In the genomic region with DNA sequence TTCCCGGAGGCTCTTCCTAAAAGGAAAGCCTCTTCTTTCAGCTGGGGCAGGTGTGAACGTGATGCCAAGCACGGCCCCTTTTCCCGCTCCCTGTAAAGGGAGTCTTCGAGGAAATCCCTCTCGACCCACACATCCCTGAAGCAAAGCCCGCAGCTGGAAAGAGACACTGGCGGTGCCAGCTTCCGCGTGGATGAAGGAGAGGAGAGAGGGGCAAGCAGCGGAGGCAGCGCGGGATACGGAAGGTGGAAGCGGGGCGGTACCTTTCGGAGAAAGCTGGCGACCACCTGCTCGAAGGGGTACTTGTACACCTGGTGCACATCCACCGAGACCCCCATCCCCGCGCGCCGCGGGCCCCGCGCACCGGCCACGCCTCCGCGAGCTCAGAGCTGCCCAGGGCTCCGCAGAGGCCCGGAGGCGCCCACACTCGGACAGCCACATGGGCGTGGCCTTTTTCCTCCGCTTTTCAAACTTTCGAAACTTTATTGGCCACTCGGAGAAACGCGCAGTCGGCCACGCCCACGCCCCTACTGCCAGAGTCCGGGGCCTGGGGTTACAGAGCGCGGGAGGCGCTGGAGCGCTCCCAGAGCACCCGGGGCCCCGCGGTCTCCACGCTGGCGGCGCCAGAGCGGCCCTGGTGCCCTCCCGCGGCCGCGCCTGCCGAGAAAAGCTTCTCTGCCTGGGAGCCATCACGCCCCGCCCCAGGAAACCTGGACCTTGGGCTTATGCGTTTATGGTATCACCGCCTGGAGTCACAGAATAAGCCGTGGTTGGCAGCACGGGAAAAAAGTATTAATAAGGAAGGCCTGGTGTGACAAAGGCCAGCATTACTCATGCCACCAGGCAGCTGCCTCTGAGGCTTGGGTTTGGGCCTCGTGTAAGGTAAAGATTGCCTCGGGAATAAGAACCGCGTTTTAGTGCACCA, we compare ENCODE assay signal across 1 cellular context.
A peak's percentile ranks its signal among the peaks of the same experiment; 100 is the strongest.
TF ChIP-seq lines count a peak whose summit lies in the region.

A gene (minus strand): TSS at position 426 of the 922 bp plus-strand sequence. CDS start 91 bp downstream, at position 335.

TF ChIP-seq in HepG2, 621 proteins besides CTCF, POLR2A, EP300 and RAD21 (continued from another document and continues in another):
- TF ChIP-seq SRSF4 (IDR thresholded peaks at IDR 0.05; ENCODE audit: low read depth, low read length, poor library complexity, severe bottlenecking), result no peak
- TF ChIP-seq SOX13 (IDR thresholded peaks at IDR 0.05), result no peak; the same call in 1 of the 2 replicates
- peak in 1 of 2 experiments; percentile 59; a peak in 1 of 4 replicates for TF ChIP-seq SOX13 (CRISPR knock-in tag; conservative IDR thresholded peaks at IDR 0.05 in 1 of 2, IDR thresholded peaks at IDR 0.05 in 1 of 2)
- TF ChIP-seq, protein P1, sequence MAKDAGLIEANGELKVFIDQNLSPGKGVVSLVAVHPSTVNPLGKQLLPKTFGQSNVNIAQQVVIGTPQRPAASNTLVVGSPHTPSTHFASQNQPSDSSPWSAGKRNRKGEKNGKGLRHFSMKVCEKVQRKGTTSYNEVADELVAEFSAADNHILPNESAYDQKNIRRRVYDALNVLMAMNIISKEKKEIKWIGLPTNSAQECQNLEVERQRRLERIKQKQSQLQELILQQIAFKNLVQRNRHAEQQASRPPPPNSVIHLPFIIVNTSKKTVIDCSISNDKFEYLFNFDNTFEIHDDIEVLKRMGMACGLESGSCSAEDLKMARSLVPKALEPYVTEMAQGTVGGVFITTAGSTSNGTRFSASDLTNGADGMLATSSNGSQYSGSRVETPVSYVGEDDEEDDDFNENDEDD (CRISPR knock-in tag; IDR thresholded peaks at IDR 0.05; ENCODE audit: borderline replicate concordance), result peak; percentile 78; the same call in 1 of the 2 replicates
- TF ChIP-seq, protein P2, sequence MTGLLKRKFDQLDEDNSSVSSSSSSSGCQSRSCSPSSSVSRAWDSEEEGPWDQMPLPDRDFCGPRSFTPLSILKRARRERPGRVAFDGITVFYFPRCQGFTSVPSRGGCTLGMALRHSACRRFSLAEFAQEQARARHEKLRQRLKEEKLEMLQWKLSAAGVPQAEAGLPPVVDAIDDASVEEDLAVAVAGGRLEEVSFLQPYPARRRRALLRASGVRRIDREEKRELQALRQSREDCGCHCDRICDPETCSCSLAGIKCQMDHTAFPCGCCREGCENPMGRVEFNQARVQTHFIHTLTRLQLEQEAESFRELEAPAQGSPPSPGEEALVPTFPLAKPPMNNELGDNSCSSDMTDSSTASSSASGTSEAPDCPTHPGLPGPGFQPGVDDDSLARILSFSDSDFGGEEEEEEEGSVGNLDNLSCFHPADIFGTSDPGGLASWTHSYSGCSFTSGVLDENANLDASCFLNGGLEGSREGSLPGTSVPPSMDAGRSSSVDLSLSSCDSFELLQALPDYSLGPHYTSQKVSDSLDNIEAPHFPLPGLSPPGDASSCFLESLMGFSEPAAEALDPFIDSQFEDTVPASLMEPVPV (CRISPR knock-in tag; IDR thresholded peaks at IDR 0.05), result peak; percentile 82
- no peak for TF ChIP-seq XBP1 (CRISPR knock-in tag; IDR thresholded peaks at IDR 0.05)
- TF ChIP-seq, protein P3, sequence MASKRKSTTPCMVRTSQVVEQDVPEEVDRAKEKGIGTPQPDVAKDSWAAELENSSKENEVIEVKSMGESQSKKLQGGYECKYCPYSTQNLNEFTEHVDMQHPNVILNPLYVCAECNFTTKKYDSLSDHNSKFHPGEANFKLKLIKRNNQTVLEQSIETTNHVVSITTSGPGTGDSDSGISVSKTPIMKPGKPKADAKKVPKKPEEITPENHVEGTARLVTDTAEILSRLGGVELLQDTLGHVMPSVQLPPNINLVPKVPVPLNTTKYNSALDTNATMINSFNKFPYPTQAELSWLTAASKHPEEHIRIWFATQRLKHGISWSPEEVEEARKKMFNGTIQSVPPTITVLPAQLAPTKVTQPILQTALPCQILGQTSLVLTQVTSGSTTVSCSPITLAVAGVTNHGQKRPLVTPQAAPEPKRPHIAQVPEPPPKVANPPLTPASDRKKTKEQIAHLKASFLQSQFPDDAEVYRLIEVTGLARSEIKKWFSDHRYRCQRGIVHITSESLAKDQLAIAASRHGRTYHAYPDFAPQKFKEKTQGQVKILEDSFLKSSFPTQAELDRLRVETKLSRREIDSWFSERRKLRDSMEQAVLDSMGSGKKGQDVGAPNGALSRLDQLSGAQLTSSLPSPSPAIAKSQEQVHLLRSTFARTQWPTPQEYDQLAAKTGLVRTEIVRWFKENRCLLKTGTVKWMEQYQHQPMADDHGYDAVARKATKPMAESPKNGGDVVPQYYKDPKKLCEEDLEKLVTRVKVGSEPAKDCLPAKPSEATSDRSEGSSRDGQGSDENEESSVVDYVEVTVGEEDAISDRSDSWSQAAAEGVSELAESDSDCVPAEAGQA (IDR thresholded peaks at IDR 0.05; ENCODE audit: low read depth), result 0 out of 2 replicates have a peak, but pooled peaks have one; percentile 20
- TF ChIP-seq, protein P3 (CRISPR knock-in tag; IDR thresholded peaks at IDR 0.05; ENCODE audit: borderline replicate concordance), result no peak
- no peak for TF ChIP-seq FIP1L1 (IDR thresholded peaks at IDR 0.05; ENCODE audit: borderline replicate concordance, insufficient read depth, low read depth, low read length)
- 0 out of 2 replicates have a peak, but pooled peaks have one; percentile 29 for TF ChIP-seq FOXM1 (CRISPR knock-in tag; IDR thresholded peaks at IDR 0.05)
- peak; percentile 15 for TF ChIP-seq ZSCAN12 (CRISPR knock-in tag; IDR thresholded peaks at IDR 0.05)
- TF ChIP-seq, protein P4, sequence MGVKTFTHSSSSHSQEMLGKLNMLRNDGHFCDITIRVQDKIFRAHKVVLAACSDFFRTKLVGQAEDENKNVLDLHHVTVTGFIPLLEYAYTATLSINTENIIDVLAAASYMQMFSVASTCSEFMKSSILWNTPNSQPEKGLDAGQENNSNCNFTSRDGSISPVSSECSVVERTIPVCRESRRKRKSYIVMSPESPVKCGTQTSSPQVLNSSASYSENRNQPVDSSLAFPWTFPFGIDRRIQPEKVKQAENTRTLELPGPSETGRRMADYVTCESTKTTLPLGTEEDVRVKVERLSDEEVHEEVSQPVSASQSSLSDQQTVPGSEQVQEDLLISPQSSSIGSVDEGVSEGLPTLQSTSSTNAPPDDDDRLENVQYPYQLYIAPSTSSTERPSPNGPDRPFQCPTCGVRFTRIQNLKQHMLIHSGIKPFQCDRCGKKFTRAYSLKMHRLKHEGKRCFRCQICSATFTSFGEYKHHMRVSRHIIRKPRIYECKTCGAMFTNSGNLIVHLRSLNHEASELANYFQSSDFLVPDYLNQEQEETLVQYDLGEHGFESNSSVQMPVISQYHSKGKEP (CRISPR knock-in tag; IDR thresholded peaks at IDR 0.05), result no peak
- no peak for TF ChIP-seq ZNF891 (CRISPR knock-in tag; IDR thresholded peaks at IDR 0.05)
- TF ChIP-seq, protein P5, sequence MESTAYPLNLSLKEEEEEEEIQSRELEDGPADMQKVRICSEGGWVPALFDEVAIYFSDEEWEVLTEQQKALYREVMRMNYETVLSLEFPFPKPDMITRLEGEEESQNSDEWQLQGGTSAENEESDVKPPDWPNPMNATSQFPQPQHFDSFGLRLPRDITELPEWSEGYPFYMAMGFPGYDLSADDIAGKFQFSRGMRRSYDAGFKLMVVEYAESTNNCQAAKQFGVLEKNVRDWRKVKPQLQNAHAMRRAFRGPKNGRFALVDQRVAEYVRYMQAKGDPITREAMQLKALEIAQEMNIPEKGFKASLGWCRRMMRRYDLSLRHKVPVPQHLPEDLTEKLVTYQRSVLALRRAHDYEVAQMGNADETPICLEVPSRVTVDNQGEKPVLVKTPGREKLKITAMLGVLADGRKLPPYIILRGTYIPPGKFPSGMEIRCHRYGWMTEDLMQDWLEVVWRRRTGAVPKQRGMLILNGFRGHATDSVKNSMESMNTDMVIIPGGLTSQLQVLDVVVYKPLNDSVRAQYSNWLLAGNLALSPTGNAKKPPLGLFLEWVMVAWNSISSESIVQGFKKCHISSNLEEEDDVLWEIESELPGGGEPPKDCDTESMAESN (CRISPR knock-in tag; conservative IDR thresholded peaks at IDR 0.05), result no peak; the same call in 1 of the 2 replicates
- TF ChIP-seq ZNF629 (CRISPR knock-in tag; conservative IDR thresholded peaks at IDR 0.05), result peak; percentile 22; the same call in 1 of the 2 replicates
- TF ChIP-seq JUND (CRISPR knock-in tag; IDR thresholded peaks at IDR 0.05), result no peak
- 0 out of 2 replicates have a peak, but pooled peaks have one; percentile 49 for TF ChIP-seq ZFP36L2 (CRISPR knock-in tag; IDR thresholded peaks at IDR 0.05)
- peak; percentile 34 for TF ChIP-seq FOXA3 (CRISPR knock-in tag; IDR thresholded peaks at IDR 0.05)
- TF ChIP-seq, protein P6, sequence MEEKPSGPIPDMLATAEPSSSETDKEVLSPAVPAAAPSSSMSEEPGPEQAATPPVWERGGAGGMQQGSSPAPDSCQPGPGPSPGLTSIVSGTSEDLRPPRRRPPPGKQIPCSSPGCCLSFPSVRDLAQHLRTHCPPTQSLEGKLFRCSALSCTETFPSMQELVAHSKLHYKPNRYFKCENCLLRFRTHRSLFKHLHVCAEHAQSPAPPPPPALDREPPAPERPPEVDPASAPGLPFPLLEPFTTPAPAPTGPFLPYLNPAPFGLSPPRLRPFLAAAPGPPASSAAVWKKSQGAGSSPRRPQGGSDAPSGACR (CRISPR knock-in tag; IDR thresholded peaks at IDR 0.05), result peak; percentile 98
- peak; percentile 69; the same call in 1 of the 2 replicates for TF ChIP-seq ZNF598 (CRISPR knock-in tag; IDR thresholded peaks at IDR 0.05; ENCODE audit: borderline replicate concordance)
- TF ChIP-seq SIN3B (IDR thresholded peaks at IDR 0.05; ENCODE audit: low read length), result no peak
- TF ChIP-seq ZNF782 (CRISPR knock-in tag; IDR thresholded peaks at IDR 0.05; ENCODE audit: borderline replicate concordance), result 0 out of 2 replicates have a peak, but pooled peaks have one; percentile 55
- peak; percentile 73 for TF ChIP-seq PHF20 (CRISPR knock-in tag; IDR thresholded peaks at IDR 0.05)
- peak; percentile 84 for TF ChIP-seq CCDC6 (CRISPR knock-in tag; IDR thresholded peaks at IDR 0.05)
- TF ChIP-seq, protein P7, sequence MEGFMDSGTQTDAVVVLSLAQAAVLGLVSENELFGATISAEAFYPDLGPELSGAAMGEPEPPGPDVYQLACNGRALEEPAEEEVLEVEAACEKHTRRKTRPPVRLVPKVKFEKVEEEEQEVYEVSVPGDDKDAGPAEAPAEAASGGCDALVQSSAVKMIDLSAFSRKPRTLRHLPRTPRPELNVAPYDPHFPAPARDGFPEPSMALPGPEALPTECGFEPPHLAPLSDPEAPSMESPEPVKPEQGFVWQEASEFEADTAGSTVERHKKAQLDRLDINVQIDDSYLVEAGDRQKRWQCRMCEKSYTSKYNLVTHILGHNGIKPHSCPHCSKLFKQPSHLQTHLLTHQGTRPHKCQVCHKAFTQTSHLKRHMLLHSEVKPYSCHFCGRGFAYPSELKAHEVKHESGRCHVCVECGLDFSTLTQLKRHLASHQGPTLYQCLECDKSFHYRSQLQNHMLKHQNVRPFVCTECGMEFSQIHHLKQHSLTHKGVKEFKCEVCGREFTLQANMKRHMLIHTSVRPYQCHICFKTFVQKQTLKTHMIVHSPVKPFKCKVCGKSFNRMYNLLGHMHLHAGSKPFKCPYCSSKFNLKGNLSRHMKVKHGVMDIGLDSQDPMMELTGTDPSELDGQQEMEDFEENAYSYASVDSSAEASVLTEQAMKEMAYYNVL (CRISPR knock-in tag; IDR thresholded peaks at IDR 0.05; ENCODE audit: borderline replicate concordance), result 0 out of 2 replicates have a peak, but pooled peaks have one; percentile 55
- TF ChIP-seq ZNF614 (CRISPR knock-in tag; IDR thresholded peaks at IDR 0.05; ENCODE audit: borderline replicate concordance), result no peak
- TF ChIP-seq, protein P8, sequence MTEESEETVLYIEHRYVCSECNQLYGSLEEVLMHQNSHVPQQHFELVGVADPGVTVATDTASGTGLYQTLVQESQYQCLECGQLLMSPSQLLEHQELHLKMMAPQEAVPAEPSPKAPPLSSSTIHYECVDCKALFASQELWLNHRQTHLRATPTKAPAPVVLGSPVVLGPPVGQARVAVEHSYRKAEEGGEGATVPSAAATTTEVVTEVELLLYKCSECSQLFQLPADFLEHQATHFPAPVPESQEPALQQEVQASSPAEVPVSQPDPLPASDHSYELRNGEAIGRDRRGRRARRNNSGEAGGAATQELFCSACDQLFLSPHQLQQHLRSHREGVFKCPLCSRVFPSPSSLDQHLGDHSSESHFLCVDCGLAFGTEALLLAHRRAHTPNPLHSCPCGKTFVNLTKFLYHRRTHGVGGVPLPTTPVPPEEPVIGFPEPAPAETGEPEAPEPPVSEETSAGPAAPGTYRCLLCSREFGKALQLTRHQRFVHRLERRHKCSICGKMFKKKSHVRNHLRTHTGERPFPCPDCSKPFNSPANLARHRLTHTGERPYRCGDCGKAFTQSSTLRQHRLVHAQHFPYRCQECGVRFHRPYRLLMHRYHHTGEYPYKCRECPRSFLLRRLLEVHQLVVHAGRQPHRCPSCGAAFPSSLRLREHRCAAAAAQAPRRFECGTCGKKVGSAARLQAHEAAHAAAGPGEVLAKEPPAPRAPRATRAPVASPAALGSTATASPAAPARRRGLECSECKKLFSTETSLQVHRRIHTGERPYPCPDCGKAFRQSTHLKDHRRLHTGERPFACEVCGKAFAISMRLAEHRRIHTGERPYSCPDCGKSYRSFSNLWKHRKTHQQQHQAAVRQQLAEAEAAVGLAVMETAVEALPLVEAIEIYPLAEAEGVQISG (CRISPR knock-in tag; IDR thresholded peaks at IDR 0.05), result peak; percentile 69
- peak; percentile 57; the same call in 1 of the 2 replicates for TF ChIP-seq ZNF331 (CRISPR knock-in tag; IDR thresholded peaks at IDR 0.05)
- TF ChIP-seq ZNF75D (CRISPR knock-in tag; IDR thresholded peaks at IDR 0.05; ENCODE audit: borderline replicate concordance), result no peak
- no peak for TF ChIP-seq ZNF839 (CRISPR knock-in tag; IDR thresholded peaks at IDR 0.05; ENCODE audit: borderline replicate concordance)
- 0 out of 2 replicates have a peak, but pooled peaks have one; percentile 26 for TF ChIP-seq ZNF766 (CRISPR knock-in tag; IDR thresholded peaks at IDR 0.05; ENCODE audit: borderline replicate concordance)
- TF ChIP-seq, protein P9, sequence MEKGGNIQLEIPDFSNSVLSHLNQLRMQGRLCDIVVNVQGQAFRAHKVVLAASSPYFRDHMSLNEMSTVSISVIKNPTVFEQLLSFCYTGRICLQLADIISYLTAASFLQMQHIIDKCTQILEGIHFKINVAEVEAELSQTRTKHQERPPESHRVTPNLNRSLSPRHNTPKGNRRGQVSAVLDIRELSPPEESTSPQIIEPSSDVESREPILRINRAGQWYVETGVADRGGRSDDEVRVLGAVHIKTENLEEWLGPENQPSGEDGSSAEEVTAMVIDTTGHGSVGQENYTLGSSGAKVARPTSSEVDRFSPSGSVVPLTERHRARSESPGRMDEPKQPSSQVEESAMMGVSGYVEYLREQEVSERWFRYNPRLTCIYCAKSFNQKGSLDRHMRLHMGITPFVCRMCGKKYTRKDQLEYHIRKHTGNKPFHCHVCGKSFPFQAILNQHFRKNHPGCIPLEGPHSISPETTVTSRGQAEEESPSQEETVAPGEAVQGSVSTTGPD (CRISPR knock-in tag; IDR thresholded peaks at IDR 0.05), result 0 out of 2 replicates have a peak, but pooled peaks have one; percentile 44
